15 cellular contexts compared by ENCODE assay signal in the genomic region with DNA sequence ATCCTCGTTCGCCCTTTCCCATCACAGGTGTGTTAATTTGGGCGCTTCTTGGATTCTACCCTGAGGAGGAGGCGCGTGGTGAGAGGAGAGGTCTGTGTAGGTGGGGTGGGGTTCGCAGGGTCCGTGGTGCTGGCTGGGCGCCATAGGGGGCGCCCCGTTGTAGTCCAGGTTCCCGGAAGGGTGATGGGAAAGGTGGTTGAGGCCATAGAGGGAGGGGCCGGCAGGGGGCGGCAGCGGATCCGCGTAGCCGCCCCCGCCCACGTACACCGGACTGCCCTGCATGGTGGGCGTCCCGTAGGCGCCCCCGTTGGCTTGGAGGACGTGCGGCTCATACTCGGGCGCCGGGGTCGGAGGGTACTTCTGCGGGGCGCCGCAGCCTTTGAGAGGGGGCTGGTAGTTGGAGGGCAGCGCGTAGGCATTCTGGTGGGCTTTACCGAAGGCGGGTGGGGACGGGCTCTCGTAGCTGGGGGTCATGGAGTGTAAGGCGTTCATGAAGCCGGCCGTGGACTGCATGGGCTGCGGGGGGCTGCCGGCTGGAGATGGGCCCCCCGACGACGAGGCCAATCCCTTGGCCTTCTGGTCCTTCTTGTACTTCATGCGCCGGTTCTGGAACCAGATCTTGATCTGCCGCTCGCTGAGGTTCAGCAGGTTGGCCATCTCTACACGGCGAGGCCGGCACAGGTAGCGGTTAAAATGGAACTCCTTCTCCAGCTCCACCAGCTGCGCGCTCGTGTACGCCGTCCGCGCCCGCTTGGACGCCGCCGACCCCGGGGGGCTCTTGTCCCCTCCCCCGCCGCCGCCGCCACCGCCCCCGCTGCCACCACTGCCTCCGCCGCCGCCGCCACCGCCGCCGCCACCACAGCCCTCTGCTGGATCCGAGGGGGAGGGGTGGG. TPM values are rescaled to one million over a fixed set of nuclear protein-coding genes. Genes with fewer than 3 reads are reported as not detected.
DNase-seq lines count a peak whose midpoint lies in the region; ATAC-seq and TF ChIP-seq lines count a peak whose summit lies in the region.
"Had no signal": no experiment of that assay in that cellular context is flagged by ENCODE, and none has a peak within 500 bp of the region (broad histone marks: within the 10 kb centered on the region; RNA-seq: fewer than 3 reads in every experiment).

No MANE protein-coding gene starts in this region.

- TF ChIP-seq CTCF in cardiac muscle cell (IDR thresholded peaks at IDR 0.05; ENCODE audit: low read depth, low read length) (peak; percentile 24), left ventricle myocardium inferior (IDR thresholded peaks at IDR 0.05; ENCODE audit: borderline replicate concordance) (no peak), endothelial cell (IDR thresholded peaks at IDR 0.05; ENCODE audit: unreplicated experiment) (peak; percentile 56), type B pancreatic cell (conservative IDR thresholded peaks at IDR 0.05) (peak; percentile 62)

- H3K4me1 Mint-ChIP-seq in endothelial cell (ENCODE audit: unreplicated experiment) (peaks cover 54% of the 10 kb centered on the region), type B pancreatic cell (ENCODE audit: unreplicated experiment) (peaks cover 72% of the 10 kb centered on the region)

- WGBS in mesodermal cell (ENCODE audit: insufficient coverage in 2 of 2), 2 experiments: 10 to 11% methylated on average over 28 to 48 of the region's 81 CpGs

- H3K4me1 ChIP-seq in cardiac muscle cell (ENCODE audit: low read depth) (peaks cover 71% of the 10 kb centered on the region), left ventricle myocardium inferior (peaks cover 21% of the 10 kb centered on the region), mesodermal cell (ENCODE audit: control insufficient read depth, insufficient read depth, low read length, poor library complexity, severe bottlenecking) (peaks cover 55% of the 10 kb centered on the region)
- H3K4me1 ChIP-seq: SJSA1, thyroid gland had no signal

- H3K9me3 ChIP-seq in cardiac muscle cell (ENCODE audit: low read depth) (no peaks in the 10 kb centered on the region), left ventricle myocardium inferior (replicated peaks) (no peaks in the 10 kb centered on the region), mesodermal cell (ENCODE audit: control insufficient read depth, low read length) (no peaks in the 10 kb centered on the region)
- H3K9me3 ChIP-seq: SJSA1, thyroid gland had no signal

- H3K4me3 ChIP-seq in cardiac muscle cell (peak overlapping the region; percentile 11), left ventricle myocardium inferior (no peak overlapping the region), mesodermal cell (ENCODE audit: extremely low read depth, insufficient read depth, low read length, poor library complexity, severe bottlenecking) (peak overlapping the region; percentile 16)
- H3K4me3 ChIP-seq: SJSA1, thyroid gland had no signal

- peaks cover 27% of the 10 kb centered on the region for H3K36me3 Mint-ChIP-seq in endothelial cell (ENCODE audit: low read depth, unreplicated experiment)
- H3K36me3 Mint-ChIP-seq in type B pancreatic cell: peaks cover 20% of the 10 kb centered on the region

- no peak overlapping the region for H3K27ac Mint-ChIP-seq in endothelial cell (ENCODE audit: unreplicated experiment)
- H3K27ac Mint-ChIP-seq in type B pancreatic cell: peak overlapping the region; percentile 89

- DNase-seq in cardiac muscle cell (ENCODE audit: low read depth in 1 of 2, low spot score in 1 of 2): no peak
- DNase-seq in left ventricle myocardium inferior: no peak
- DNase-seq in endothelial cell (ENCODE audit: low spot score): no peak
- DNase-seq in type B pancreatic cell (ENCODE audit: extremely low spot score, unreplicated experiment): no peak
- DNase-seq in NCI-H510A (lab: John Stamatoyannopoulos, UW): no peak
- DNase-seq in stimulated activated CD4-positive, alpha-beta T cell treated with anti-CD3 and anti-CD28 coated beads, Interleukin-12 subunit alpha, Interleukin-12 subunit beta, amount 100 ng/mL, for 4 hours: no peak
- DNase-seq: activated T-cell treated with anti-CD3 and anti-CD28 coated beads for 4 hours; central memory CD4-positive, alpha-beta T cell; left ventricle myocardium superior; NCI-H526 treated with DMSO at 0.1 percent for 48 hours; thyroid gland had no signal

- H3K4me3 Mint-ChIP-seq in endothelial cell (ENCODE audit: unreplicated experiment): no peak overlapping the region
- peak overlapping the region; percentile 84 for H3K4me3 Mint-ChIP-seq in type B pancreatic cell

- peaks cover 27% of the 10 kb centered on the region for H3K27me3 Mint-ChIP-seq in endothelial cell (ENCODE audit: unreplicated experiment)
- peaks cover 65% of the 10 kb centered on the region for H3K27me3 Mint-ChIP-seq in type B pancreatic cell

- H3K36me3 ChIP-seq in cardiac muscle cell (no peaks in the 10 kb centered on the region), left ventricle myocardium inferior (no peaks in the 10 kb centered on the region), mesodermal cell (ENCODE audit: control insufficient read depth, insufficient read depth, low read length) (peaks cover 13% of the 10 kb centered on the region)
- H3K36me3 ChIP-seq: thyroid gland had no signal

- H3K27ac ChIP-seq in cardiac muscle cell (peak overlapping the region; percentile 24), left ventricle myocardium inferior (replicated peaks) (no peak overlapping the region), mesodermal cell (ENCODE audit: low read depth, low read length, severe bottlenecking) (peak overlapping the region; percentile 73)
- H3K27ac ChIP-seq: SJSA1 had no signal

- intact Hi-C loops in left ventricle myocardium inferior (cut with micrococcal nuclease): no loop called here

- no peak for ATAC-seq in GM21723 (IDR thresholded peaks at IDR 0.05; ENCODE audit: unreplicated experiment)
- ATAC-seq: left ventricle myocardium superior had no signal

- H3K27me3 ChIP-seq in cardiac muscle cell (peaks cover 46% of the 10 kb centered on the region), left ventricle myocardium inferior (ENCODE audit: low read depth) (peaks cover 100% of the 10 kb centered on the region)
- H3K27me3 ChIP-seq: SJSA1 had no signal

- H3K9me3 Mint-ChIP-seq in endothelial cell (ENCODE audit: unreplicated experiment) (no peaks in the 10 kb centered on the region), type B pancreatic cell (no peaks in the 10 kb centered on the region)

RNA-seq across cellular contexts. Expression of a gene that starts 5.7 kb away (rescaled TPM):
- total RNA-seq in cardiac muscle cell (111 and 114 TPM in 2 replicates), left ventricle myocardium inferior (1.9 TPM), endothelial cell (ENCODE audit: unreplicated experiment) (5.6 TPM), type B pancreatic cell (ENCODE audit: low replicate concordance) (35.6 and 36.5 TPM in 2 replicates)
- 107 and 116 TPM in 2 replicates for polyA plus RNA-seq in cardiac muscle cell
- polyA plus RNA-seq in mesodermal cell (2013, experiment 1 of 2): 53.6 TPM
- polyA plus RNA-seq in mesodermal cell (2013, experiment 2 of 2): 52.0 TPM

RNA-seq across cellular contexts. Expression of a gene that starts 19.7 kb away (rescaled TPM):
- total RNA-seq in cardiac muscle cell (5.9 and 6.6 TPM in 2 replicates), left ventricle myocardium inferior (not detected), endothelial cell (ENCODE audit: unreplicated experiment) (not detected), type B pancreatic cell (ENCODE audit: low replicate concordance) (0.29 and 0.79 TPM in 2 replicates)
- polyA plus RNA-seq in cardiac muscle cell: 9.1 and 12.4 TPM in 2 replicates
- 10.0 TPM for polyA plus RNA-seq in mesodermal cell (2013, experiment 1 of 2)
- 14.1 TPM for polyA plus RNA-seq in mesodermal cell (2013, experiment 2 of 2)
- total RNA-seq: fibroblast of villous mesenchyme, left ventricle myocardium superior, SJSA1, thyroid gland had no signal

RNA-seq across cellular contexts. Expression of a gene that starts 27.6 kb away (rescaled TPM):
- 12.2 and 12.5 TPM in 2 replicates for total RNA-seq in cardiac muscle cell
- polyA plus RNA-seq in cardiac muscle cell: 5.4 TPM in 2 replicates
- total RNA-seq in left ventricle myocardium inferior: 0.25 TPM
- 6.5 TPM for total RNA-seq in endothelial cell (ENCODE audit: unreplicated experiment)
- 6.6 TPM for polyA plus RNA-seq in mesodermal cell (2013, experiment 1 of 2)
- 7.8 TPM for polyA plus RNA-seq in mesodermal cell (2013, experiment 2 of 2)
- total RNA-seq in type B pancreatic cell (ENCODE audit: low replicate concordance): 14.8 and 27.0 TPM in 2 replicates

RNA-seq across cellular contexts. Expression of a gene that starts 39.5 kb away (rescaled TPM):
- total RNA-seq in cardiac muscle cell: 37.7 and 42.4 TPM in 2 replicates
- polyA plus RNA-seq in cardiac muscle cell: 24.7 and 24.9 TPM in 2 replicates
- total RNA-seq in left ventricle myocardium inferior: 0.91 TPM
- 17.7 TPM for total RNA-seq in endothelial cell (ENCODE audit: unreplicated experiment)
- polyA plus RNA-seq in mesodermal cell (2013, experiment 1 of 2): 28.7 TPM
- polyA plus RNA-seq in mesodermal cell (2013, experiment 2 of 2): 27.8 TPM
- 46.9 and 93.7 TPM in 2 replicates for total RNA-seq in type B pancreatic cell (ENCODE audit: low replicate concordance)

RNA-seq across cellular contexts. Expression of a gene that starts 43.0 kb away (rescaled TPM):
- total RNA-seq in cardiac muscle cell: 0.24 TPM in 1 of 2 replicates, not detected in the other
- 0.46 and 1.9 TPM in 2 replicates for polyA plus RNA-seq in cardiac muscle cell
- not detected for total RNA-seq in left ventricle myocardium inferior
- total RNA-seq in endothelial cell (ENCODE audit: unreplicated experiment): 0.59 TPM
- 13.7 TPM for polyA plus RNA-seq in mesodermal cell (2013, experiment 1 of 2)
- 15.0 TPM for polyA plus RNA-seq in mesodermal cell (2013, experiment 2 of 2)
- 10.1 and 20.8 TPM in 2 replicates for total RNA-seq in type B pancreatic cell (ENCODE audit: low replicate concordance)
- total RNA-seq: left ventricle myocardium superior had no signal
